1 cellular context compared by ENCODE assay signal in the genomic region with DNA sequence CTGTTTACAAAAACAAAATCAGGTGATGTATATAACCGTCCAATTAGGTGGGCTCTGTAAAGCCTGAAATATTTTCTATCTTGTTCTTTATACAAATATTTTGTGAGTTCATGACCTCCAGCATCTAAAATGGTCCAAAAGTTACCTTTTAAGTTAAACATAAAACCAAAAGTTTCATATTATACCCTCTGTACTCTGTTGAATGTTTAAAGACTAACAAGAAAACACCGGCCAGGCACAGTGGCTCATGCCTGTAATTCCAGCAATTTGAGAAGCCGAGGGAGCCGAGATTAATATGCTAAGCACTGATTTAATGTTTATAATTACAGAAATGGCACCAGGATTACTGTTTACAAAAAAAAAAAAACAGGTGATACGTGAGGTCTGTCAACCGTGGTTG.
TF ChIP-seq lines count a peak whose summit lies in the region.

No MANE protein-coding gene starts in this region.

TF ChIP-seq in HepG2, 621 proteins besides CTCF, POLR2A, EP300 and RAD21 (continued from another document):
- TF ChIP-seq, protein P1, sequence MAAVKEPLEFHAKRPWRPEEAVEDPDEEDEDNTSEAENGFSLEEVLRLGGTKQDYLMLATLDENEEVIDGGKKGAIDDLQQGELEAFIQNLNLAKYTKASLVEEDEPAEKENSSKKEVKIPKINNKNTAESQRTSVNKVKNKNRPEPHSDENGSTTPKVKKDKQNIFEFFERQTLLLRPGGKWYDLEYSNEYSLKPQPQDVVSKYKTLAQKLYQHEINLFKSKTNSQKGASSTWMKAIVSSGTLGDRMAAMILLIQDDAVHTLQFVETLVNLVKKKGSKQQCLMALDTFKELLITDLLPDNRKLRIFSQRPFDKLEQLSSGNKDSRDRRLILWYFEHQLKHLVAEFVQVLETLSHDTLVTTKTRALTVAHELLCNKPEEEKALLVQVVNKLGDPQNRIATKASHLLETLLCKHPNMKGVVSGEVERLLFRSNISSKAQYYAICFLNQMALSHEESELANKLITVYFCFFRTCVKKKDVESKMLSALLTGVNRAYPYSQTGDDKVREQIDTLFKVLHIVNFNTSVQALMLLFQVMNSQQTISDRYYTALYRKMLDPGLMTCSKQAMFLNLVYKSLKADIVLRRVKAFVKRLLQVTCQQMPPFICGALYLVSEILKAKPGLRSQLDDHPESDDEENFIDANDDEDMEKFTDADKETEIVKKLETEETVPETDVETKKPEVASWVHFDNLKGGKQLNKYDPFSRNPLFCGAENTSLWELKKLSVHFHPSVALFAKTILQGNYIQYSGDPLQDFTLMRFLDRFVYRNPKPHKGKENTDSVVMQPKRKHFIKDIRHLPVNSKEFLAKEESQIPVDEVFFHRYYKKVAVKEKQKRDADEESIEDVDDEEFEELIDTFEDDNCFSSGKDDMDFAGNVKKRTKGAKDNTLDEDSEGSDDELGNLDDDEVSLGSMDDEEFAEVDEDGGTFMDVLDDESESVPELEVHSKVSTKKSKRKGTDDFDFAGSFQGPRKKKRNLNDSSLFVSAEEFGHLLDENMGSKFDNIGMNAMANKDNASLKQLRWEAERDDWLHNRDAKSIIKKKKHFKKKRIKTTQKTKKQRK (IDR thresholded peaks at IDR 0.05; ENCODE audit: low read length) = no peak
